ENCODE assay signal across 11 cellular contexts in genomic region chr19:17001603-17002183, GRCh38. TPM values are rescaled to one million over a fixed set of nuclear protein-coding genes. Genes with fewer than 3 reads are reported as not detected.
A peak's percentile ranks its signal among the peaks of the same experiment; 100 is the strongest.
DNase-seq lines count a peak whose midpoint lies in the region; TF ChIP-seq lines count a peak whose summit lies in the region.
"Had no signal": no experiment of that assay in that cellular context is flagged by ENCODE, and none has a peak within 500 bp of the region (broad histone marks: within the 10 kb centered on the region; RNA-seq: fewer than 3 reads in every experiment).

No MANE protein-coding gene starts in this region.

- H3K4me3 ChIP-seq in CD4-positive, alpha-beta memory T cell (ENCODE audit: low read length in 2 of 2) = no peak overlapping the region
- H3K4me3 ChIP-seq in sigmoid colon (no peak overlapping the region), esophagus muscularis mucosa (no peak overlapping the region)
- H3K4me3 ChIP-seq: cardiac muscle cell had no signal

- H3K27ac Mint-ChIP-seq in CD4-positive, alpha-beta memory T cell = peak overlapping the region; percentile 93 to 99 (median 97)

- peaks cover 0 to 3% of the 10 kb centered on the region in 2 donors for H3K9me3 ChIP-seq in CD4-positive, alpha-beta memory T cell (ENCODE audit: control insufficient read depth in 1 of 2, low read length in 2 of 2)
- H3K9me3 ChIP-seq in sigmoid colon = peaks cover 0 to 8% (median 3%) of the 10 kb centered on the region in 4 donors
- H3K9me3 ChIP-seq in esophagus muscularis mucosa = peaks cover 0 to 13% (median 5%) of the 10 kb centered on the region in 4 donors

- H3K27me3 ChIP-seq in CD4-positive, alpha-beta memory T cell (ENCODE audit: insufficient read depth, low read length) = no peaks in the 10 kb centered on the region
- H3K27me3 ChIP-seq in sigmoid colon (no peaks in the 10 kb centered on the region), esophagus muscularis mucosa (peaks cover 0 to 25% (median 0%) of the 10 kb centered on the region in 4 donors)
- H3K27me3 ChIP-seq: cardiac muscle cell had no signal

- POLR2A ChIA-PET in CD4-positive, alpha-beta memory T cell (lab: Charles Lee; ENCODE audit: partially characterized antibody) = no interaction called here

- no peaks in the 10 kb centered on the region for H3K36me3 ChIP-seq in CD4-positive, alpha-beta memory T cell (ENCODE audit: insufficient read depth, low read length)
- H3K36me3 ChIP-seq in sigmoid colon (no peaks in the 10 kb centered on the region), esophagus muscularis mucosa (peaks cover 0 to 14% (median 0%) of the 10 kb centered on the region in 4 donors)
- H3K36me3 ChIP-seq: cardiac muscle cell had no signal

- DNase-seq in CD4-positive, alpha-beta memory T cell = peak; percentile 84 to 96 (median 96)
- peak; percentile 74 for DNase-seq in activated CD4-positive, alpha-beta T cell treated with anti-CD3 and anti-CD28 coated beads, Interleukin-2, amount 50 U/mL, for 1 hour
- peak; percentile 89 for DNase-seq in central memory CD4-positive, alpha-beta T cell
- DNase-seq in stimulated activated CD4-positive, alpha-beta T cell treated with anti-CD3 and anti-CD28 coated beads, Interleukin-2, amount 100 ng/mL, for 4 hours (ENCODE audit: low read depth) = peak; percentile 37
- DNase-seq in sigmoid colon (no peak), esophagus muscularis mucosa (ENCODE audit: extremely low spot score) (no peak), head of caudate nucleus (no peak), retina (no peak)
- DNase-seq: NCI-H1417 treated with DMSO at 0.1 percent for 48 hours, SHP77 had no signal

- intact Hi-C loops in CD4-positive, alpha-beta memory T cell (cut with micrococcal nuclease) = loop anchor here (2.0 kb wide), 1 partner anchor 105 kb away; no protein-coding TSS in a partner anchor
- intact Hi-C loops in sigmoid colon (cut with DNase I) = no loop called here
- intact Hi-C loops in esophagus muscularis mucosa (cut with DNase I) = no loop called here
- intact Hi-C loops in head of caudate nucleus (cut with DNase I) = no loop called here

- CTCF ChIA-PET in CD4-positive, alpha-beta memory T cell (lab: Charles Lee; ENCODE audit: partially characterized antibody) = no interaction called here

- peak overlapping the region; percentile 73 to 94 (median 79) for H3K4me3 Mint-ChIP-seq in CD4-positive, alpha-beta memory T cell

- no peak for TF ChIP-seq EP300 in sigmoid colon (IDR thresholded peaks at IDR 0.05)
- no peak for TF ChIP-seq EP300 in esophagus muscularis mucosa (IDR thresholded peaks at IDR 0.05)

- peaks cover 0 to 4% of the 10 kb centered on the region in 2 donors for H3K36me3 Mint-ChIP-seq in CD4-positive, alpha-beta memory T cell

- peak overlapping the region; percentile 63 for H3K27ac ChIP-seq in CD4-positive, alpha-beta memory T cell (ENCODE audit: low read depth, low read length)
- H3K27ac ChIP-seq in sigmoid colon = no peak overlapping the region
- H3K27ac ChIP-seq in esophagus muscularis mucosa (replicated peaks in 1 of 4) = no peak overlapping the region
- H3K27ac ChIP-seq: cardiac muscle cell had no signal

- no peaks in the 10 kb centered on the region for H3K27me3 Mint-ChIP-seq in CD4-positive, alpha-beta memory T cell

- no peak for TF ChIP-seq CTCF in sigmoid colon (IDR thresholded peaks at IDR 0.05)
- TF ChIP-seq CTCF in esophagus muscularis mucosa (IDR thresholded peaks at IDR 0.05) = no peak

- peaks cover 28% of the 10 kb centered on the region for H3K4me1 ChIP-seq in CD4-positive, alpha-beta memory T cell (ENCODE audit: insufficient read depth, low read length)
- H3K4me1 ChIP-seq in sigmoid colon (no peaks in the 10 kb centered on the region), esophagus muscularis mucosa (no peaks in the 10 kb centered on the region)

- peaks cover 17 to 33% (median 21%) of the 10 kb centered on the region in 4 donors for H3K4me1 Mint-ChIP-seq in CD4-positive, alpha-beta memory T cell

- 41 to 43% methylated on average over 7 of the region's 7 CpGs for WGBS in sigmoid colon, 2 donors
- WGBS in esophagus muscularis mucosa = 58% methylated on average over 7 of the region's 7 CpGs

- H3K9me3 Mint-ChIP-seq in CD4-positive, alpha-beta memory T cell = peaks cover 0 to 10% (median 3%) of the 10 kb centered on the region in 8 donors

- TF ChIP-seq POLR2A in sigmoid colon (IDR thresholded peaks at IDR 0.05) (no peak), esophagus muscularis mucosa (IDR thresholded peaks at IDR 0.05; ENCODE audit: low read depth) (no peak)

RNA-seq across cellular contexts. Expression of gene CPAMD8, which starts 24.9 kb away (rescaled TPM):
- 1 to 10 TPM; 2.0 to 3.0 TPM for total RNA-seq in CD4-positive, alpha-beta memory T cell
- under 1 TPM; 0.88 to 0.96 TPM for polyA plus RNA-seq in CD4-positive, alpha-beta memory T cell
- 10 to 100 TPM in 1 of 4 donors, 1 to 10 TPM in 3; 2.4 to 14.4 (median 5.1) TPM for total RNA-seq in sigmoid colon
- 1 to 10 TPM in 2 of 3 donors, under 1 TPM in 1; 0.60 to 2.3 (median 1.8) TPM for polyA plus RNA-seq in sigmoid colon
- total RNA-seq in esophagus muscularis mucosa = 10 to 100 TPM in 3 of 4 donors, 1 to 10 TPM in 1; 9.6 to 21.0 (median 13.0) TPM

Comparison
In these comparisons a context has a peak if more than half of its experiments do, and no peak if none do; other contexts are left out.
1. DNase-seq: peak in CD4-positive, alpha-beta memory T cell (5 of 5), activated CD4-positive, alpha-beta T cell treated with anti-CD3 and anti-CD28 coated beads, Interleukin-2, amount 50 U/mL, for 1 hour (single experiment), central memory CD4-positive, alpha-beta T cell (single experiment) and stimulated activated CD4-positive, alpha-beta T cell treated with anti-CD3 and anti-CD28 coated beads, Interleukin-2, amount 100 ng/mL, for 4 hours (single experiment); none in sigmoid colon (single experiment), esophagus muscularis mucosa (single experiment), head of caudate nucleus (0 of 42) and retina (single experiment).